Comparison of ENCODE assay signal across 9 cellular contexts in genomic region chr11:113289341-113290187, GRCh38. TPM values are rescaled to one million over a fixed set of nuclear protein-coding genes. Genes with fewer than 3 reads are reported as not detected.
DNase-seq lines count a peak whose midpoint lies in the region; ATAC-seq, FAIRE-seq and TF ChIP-seq lines count a peak whose summit lies in the region.
"Had no signal": no experiment of that assay in that cellular context is flagged by ENCODE, and none has a peak within 500 bp of the region (broad histone marks: within the 10 kb centered on the region; RNA-seq: fewer than 3 reads in every experiment).

No MANE protein-coding gene starts in this region.

- H3K4me1 Mint-ChIP-seq in progenitor cell of endocrine pancreas (ENCODE audit: low read depth) = peaks cover 4% of the 10 kb centered on the region

- H3K9me3 Mint-ChIP-seq in progenitor cell of endocrine pancreas (ENCODE audit: low read depth) = no peaks in the 10 kb centered on the region

- no peaks in the 10 kb centered on the region for H4K20me1 ChIP-seq in DOHH2 (ENCODE audit: control insufficient read depth, insufficient read depth, low read depth, low read length)

- H3K27me3 ChIP-seq in DOHH2 (ENCODE audit: control insufficient read depth, low read length) (peaks cover 4% of the 10 kb centered on the region; the same call in 1 of the 2 replicates), aorta (ENCODE audit: control insufficient read depth in 1 of 2, insufficient read depth in 2 of 2, low read length in 1 of 2) (no peaks in the 10 kb centered on the region)

- no peaks in the 10 kb centered on the region for H3K79me2 ChIP-seq in DOHH2 (ENCODE audit: control insufficient read depth, low read length)

- H3K4me1 ChIP-seq in DOHH2 (ENCODE audit: control insufficient read depth, low read length) (no peaks in the 10 kb centered on the region), aorta (ENCODE audit: control insufficient read depth in 1 of 2, insufficient read depth in 2 of 2, low read length in 2 of 2) (no peaks in the 10 kb centered on the region)

- H3K4me2 ChIP-seq in DOHH2 (ENCODE audit: low read length) = no peak overlapping the region

- H3K9me3 ChIP-seq in DOHH2 (ENCODE audit: control insufficient read depth, insufficient read depth, low read length) = no peaks in the 10 kb centered on the region
- H3K9me3 ChIP-seq in aorta (ENCODE audit: control insufficient read depth, low read length) = no peaks in the 10 kb centered on the region

- intact Hi-C loops in aorta (cut with DNase I) = loop anchor here (2.0 to 10.0 kb wide), 6 partner anchors 171 to 1075 kb away; no protein-coding TSS in a partner anchor

- FAIRE-seq in HTR-8/SVneo (lab: Jason Lieb, UNC) = peak; percentile 26

- peaks cover 23% of the 10 kb centered on the region for H3K27me3 Mint-ChIP-seq in progenitor cell of endocrine pancreas

- H3K27ac Mint-ChIP-seq in progenitor cell of endocrine pancreas = no peak overlapping the region

- TF ChIP-seq CTCF in DOHH2 (IDR thresholded peaks at IDR 0.05; ENCODE audit: low read depth, low read length, poor library complexity, severe bottlenecking) = peak; percentile 82
- TF ChIP-seq CTCF in progenitor cell of endocrine pancreas (IDR thresholded peaks at IDR 0.05; ENCODE audit: unreplicated experiment) = peak; percentile 97

- H3K4me3 ChIP-seq in DOHH2 (ENCODE audit: low read length) (no peak overlapping the region), aorta (ENCODE audit: low read length in 2 of 2) (no peak overlapping the region)

- no peaks in the 10 kb centered on the region for H3K36me3 ChIP-seq in DOHH2 (ENCODE audit: control insufficient read depth, low read length)
- H3K36me3 ChIP-seq in aorta (ENCODE audit: control insufficient read depth in 1 of 2, insufficient read depth in 2 of 2, low read length in 1 of 2) = no peaks in the 10 kb centered on the region

- DNase-seq in HTR-8/SVneo (ENCODE audit: insufficient read length, low spot score) = peak; percentile 72
- DNase-seq in RKO (ENCODE audit: low spot score) = peak; percentile 27
- peak; percentile 87 for DNase-seq in activated effector memory CD4-positive, alpha-beta T cell treated with anti-CD3 and anti-CD28 coated beads, Interleukin-2, amount 50 U/mL, for 16 hours
- peak; percentile 58 for DNase-seq in glomerular visceral epithelial cell (ENCODE audit: extremely low spot score)
- peak; percentile 63 for DNase-seq in progenitor cell of endocrine pancreas (ENCODE audit: low spot score, unreplicated experiment)
- DNase-seq in aorta = peak; percentile 71 to 85

- H3K9me2 ChIP-seq in DOHH2 (replicated peaks; ENCODE audit: control insufficient read depth, low read length) = no peaks in the 10 kb centered on the region

- H3K36me3 Mint-ChIP-seq in progenitor cell of endocrine pancreas (ENCODE audit: insufficient read depth) = no peaks in the 10 kb centered on the region

- WGBS in aorta, 2 donors = 60 to 65% methylated on average over 13 of the region's 13 CpGs

- peak; percentile 85 for ATAC-seq in GM21447 (IDR thresholded peaks at IDR 0.05; ENCODE audit: unreplicated experiment)
- ATAC-seq in aorta (ENCODE audit: low FRiP score) = peak; percentile 72

- H3K27ac ChIP-seq in DOHH2 (ENCODE audit: low read depth, low read length) (no peak overlapping the region), aorta (ENCODE audit: low read depth in 1 of 2, low read length in 2 of 2) (no peak overlapping the region)
- H3K27ac ChIP-seq: epithelial cell of prostate had no signal

- H3K4me3 Mint-ChIP-seq in progenitor cell of endocrine pancreas (ENCODE audit: low read depth) = no peak overlapping the region

- no peaks in the 10 kb centered on the region for H3F3A ChIP-seq in DOHH2 (ENCODE audit: control insufficient read depth, insufficient read depth)

RNA-seq across cellular contexts. Expression of gene TTC12, which starts 24.8 kb away (rescaled TPM):
- total RNA-seq in progenitor cell of endocrine pancreas = 30.4 and 38.5 TPM in 2 replicates
- total RNA-seq in aorta = 10 to 100 TPM in 1 of 2 donors, 1 to 10 TPM in 1; 8.9 to 24.7 TPM
- 10 to 100 TPM in 1 of 2 donors, 1 to 10 TPM in 1; 7.3 to 11.6 TPM for polyA plus RNA-seq in aorta

Comparison
In these comparisons a context has a peak if more than half of its experiments do, and no peak if none do; other contexts are left out.
1. DNase-seq: peak in every context shown above with its lines; median percentile 87 in activated effector memory CD4-positive, alpha-beta T cell treated with anti-CD3 and anti-CD28 coated beads, Interleukin-2, amount 50 U/mL, for 16 hours; 78 in aorta; 72 in HTR-8/SVneo; 63 in progenitor cell of endocrine pancreas; 58 in glomerular visceral epithelial cell; 27 in RKO.